8 cellular contexts compared by ENCODE assay signal in the genomic region with DNA sequence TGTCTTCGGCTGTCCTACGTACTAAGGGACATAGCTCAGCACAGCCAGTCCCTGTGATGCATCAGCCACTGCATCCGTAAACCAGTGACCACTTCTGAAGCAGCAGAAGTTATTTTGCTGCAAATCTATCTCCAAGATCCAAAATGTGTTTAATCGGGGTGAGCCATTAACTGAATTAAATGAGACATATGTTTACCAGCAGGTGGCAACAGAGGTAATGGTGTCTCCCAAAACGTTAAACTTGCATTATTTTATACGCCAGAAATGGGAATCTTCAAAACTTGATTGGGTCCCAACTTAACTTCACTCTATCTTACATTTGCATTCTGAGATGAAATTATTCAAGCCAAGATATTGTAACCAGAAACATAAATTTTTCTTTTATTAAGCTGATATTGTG.
DNase-seq lines count a peak whose midpoint lies in the region; ATAC-seq and TF ChIP-seq lines count a peak whose summit lies in the region.

No MANE protein-coding gene starts in this region.

- no peaks in the 10 kb centered on the region for H3K27me3 ChIP-seq in endodermal cell (ENCODE audit: control insufficient read depth, insufficient read depth, low read length, poor library complexity, severe bottlenecking)
- no peaks in the 10 kb centered on the region for H3K27me3 ChIP-seq in psoas muscle (ENCODE audit: insufficient read depth in 3 of 3, low read length in 2 of 3)

- CTCF ChIA-PET in GM10248 (lab: Yijun Ruan, JAX) = interaction anchor here (0.7 to 1.4 kb wide), 4 partner anchors 11 to 152 kb away, joined by 3 to 4 read pairs (median 4); no protein-coding TSS in a partner anchor

- H3K4me1 Mint-ChIP-seq in endodermal cell = peaks cover 4% of the 10 kb centered on the region

- H3K36me3 Mint-ChIP-seq in endodermal cell (ENCODE audit: low read depth) = no peaks in the 10 kb centered on the region
- no peaks in the 10 kb centered on the region for H3K36me3 Mint-ChIP-seq in activated naive CD4-positive, alpha-beta T cell treated with anti-CD3 and anti-CD28 coated beads, Interleukin-2, amount 50 U/mL, for 72 hours

- H3K9me3 ChIP-seq in endodermal cell (ENCODE audit: control insufficient read depth, low read length) (no peaks in the 10 kb centered on the region), psoas muscle (no peaks in the 10 kb centered on the region)

- no peaks in the 10 kb centered on the region for H3K27me3 Mint-ChIP-seq in endodermal cell (ENCODE audit: insufficient read depth)

- intact Hi-C loops in psoas muscle (cut with DNase I) = no loop called here

- POLR2A ChIA-PET in GM10248 (lab: Yijun Ruan, JAX) = no interaction called here

- TF ChIP-seq CTCF in GM10248 (IDR thresholded peaks at IDR 0.05; ENCODE audit: control extremely low read depth, extremely low read depth, low read depth, missing control alignments) (peak; percentile 24), endodermal cell (conservative IDR thresholded peaks at IDR 0.05) (peak; percentile 73), psoas muscle (IDR thresholded peaks at IDR 0.05) (peak; percentile 63)

- H3K4me3 ChIP-seq in endodermal cell (ENCODE audit: low read length) = no peak overlapping the region
- no peak overlapping the region for H3K4me3 ChIP-seq in psoas muscle

- H3K4me3 Mint-ChIP-seq in endodermal cell = no peak overlapping the region

- no peaks in the 10 kb centered on the region for H3K36me3 ChIP-seq in endodermal cell (ENCODE audit: control insufficient read depth, insufficient read depth, low read length)
- no peaks in the 10 kb centered on the region for H3K36me3 ChIP-seq in psoas muscle (ENCODE audit: insufficient read depth in 1 of 2, low read depth in 1 of 2)

- WGBS in endodermal cell (ENCODE audit: insufficient coverage in 1 of 2, insufficient read length in 1 of 2), 2 experiments = 70 to 74% methylated on average over 5 to 6 of the region's 6 CpGs
- 30 to 31% (median 31%) methylated on average over 6 of the region's 6 CpGs for WGBS in psoas muscle, 3 donors

- H3K27ac ChIP-seq in endodermal cell (ENCODE audit: low read depth, low read length) = no peak overlapping the region
- H3K27ac ChIP-seq in psoas muscle = no peak overlapping the region

- no peak overlapping the region for H3K9ac ChIP-seq in endodermal cell (ENCODE audit: extremely low read depth, low read length, poor library complexity, severe bottlenecking)

- no peaks in the 10 kb centered on the region for H3K9me3 Mint-ChIP-seq in endodermal cell
- H3K9me3 Mint-ChIP-seq in activated naive CD4-positive, alpha-beta T cell treated with anti-CD3 and anti-CD28 coated beads, Interleukin-2, amount 50 U/mL, for 72 hours = no peaks in the 10 kb centered on the region

- no peak for DNase-seq in GM10248 (ENCODE audit: extremely low spot score)
- peak; percentile 17 for DNase-seq in NCI-H1105 (lab: John Stamatoyannopoulos, UW)
- no peak for DNase-seq in endodermal cell
- DNase-seq in psoas muscle = no peak
- DNase-seq in activated naive CD4-positive, alpha-beta T cell treated with anti-CD3 and anti-CD28 coated beads, Interleukin-2, amount 50 U/mL, for 72 hours (ENCODE audit: low spot score in 2 of 2) = no peak
- DNase-seq in COLO668 (lab: John Stamatoyannopoulos, UW; ENCODE audit: unreplicated experiment) = no peak
- no peak for DNase-seq in DMS153 (lab: John Stamatoyannopoulos, UW)

- no peaks in the 10 kb centered on the region for H3K4me1 ChIP-seq in endodermal cell (ENCODE audit: control insufficient read depth, insufficient read depth, low read length)
- no peaks in the 10 kb centered on the region for H3K4me1 ChIP-seq in psoas muscle

- H3K27ac Mint-ChIP-seq in endodermal cell = no peak overlapping the region
- no peak overlapping the region for H3K27ac Mint-ChIP-seq in activated naive CD4-positive, alpha-beta T cell treated with anti-CD3 and anti-CD28 coated beads, Interleukin-2, amount 50 U/mL, for 72 hours

- ATAC-seq in psoas muscle (peak in 1 of 4 donors; percentile 57), HG03378 (IDR thresholded peaks at IDR 0.05; ENCODE audit: unreplicated experiment) (no peak)
- ATAC-seq in activated naive CD4-positive, alpha-beta T cell treated with anti-CD3 and anti-CD28 coated beads, Interleukin-2, amount 50 U/mL, for 72 hours = no peak
